In the genomic region with DNA sequence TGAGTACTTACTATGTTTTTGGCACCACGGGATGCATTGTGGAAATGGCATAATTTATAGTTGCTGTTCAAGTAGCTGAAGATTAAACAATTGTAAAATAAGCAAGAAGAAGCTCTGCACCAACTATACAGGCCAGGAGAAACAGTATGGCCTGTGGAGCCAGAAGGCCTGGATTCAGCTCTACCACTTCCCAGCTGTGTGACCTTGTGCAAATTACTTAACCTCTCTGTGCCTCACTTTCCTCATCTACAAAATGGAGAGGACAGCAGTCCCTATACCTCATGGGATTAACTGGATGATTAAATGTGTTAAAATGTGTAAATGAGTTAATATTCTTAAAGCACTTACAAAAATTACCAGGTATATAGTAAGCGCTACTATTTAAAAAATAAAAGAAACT, we compare ENCODE assay signal across 3 cellular contexts.
TF ChIP-seq lines count a peak whose summit lies in the region.

No MANE protein-coding gene starts in this region.

TF ChIP-seq in A549, 52 proteins besides CTCF, POLR2A, EP300 and RAD21:
- no peak for TF ChIP-seq MAFK (IDR thresholded peaks at IDR 0.05; ENCODE audit: partially characterized antibody)
- TF ChIP-seq ZFP36 (IDR thresholded peaks at IDR 0.05; ENCODE audit: borderline replicate concordance, partially characterized antibody), result peak; percentile 19

TF ChIP-seq in K562, 482 proteins besides CTCF, POLR2A, EP300 and RAD21:
- TF ChIP-seq PTBP1 (IDR thresholded peaks at IDR 0.05; ENCODE audit: low read depth, low read length) (0 out of 2 replicates have a peak, but pooled peaks have one; percentile 53), ZFP36 (IDR thresholded peaks at IDR 0.05; ENCODE audit: low read depth, low read length, partially characterized antibody) (peak; percentile 88), CHD4 (IDR thresholded peaks at IDR 0.05; ENCODE audit: insufficient read depth, insufficient replicate concordance, low read depth, low read length, poor library complexity, severe bottlenecking) (peak; percentile 67), KDM1A (IDR thresholded peaks at IDR 0.05) (peak; percentile 64 to 80), HDAC2 (IDR thresholded peaks at IDR 0.05) (peak; percentile 69; the same call in 1 of the 2 replicates), RBM25 (IDR thresholded peaks at IDR 0.05; ENCODE audit: low read depth, low read length, severe bottlenecking) (peak; percentile 99), ADNP (tag; IDR thresholded peaks at IDR 0.05) (peak; percentile 69; the same call in 1 of the 2 replicates), BCOR (IDR thresholded peaks at IDR 0.05) (peak; percentile 94), ZNF717 (CRISPR knock-in tag; IDR thresholded peaks at IDR 0.05) (no peak), RCOR1 (IDR thresholded peaks at IDR 0.05; ENCODE audit: borderline replicate concordance in 1 of 2, low read depth in 2 of 2, low read length in 2 of 2) (0 out of 4 replicates have a peak, but pooled peaks of 1 of the 2 experiments have one; percentile 22), SMARCA5 (IDR thresholded peaks at IDR 0.05) (peak; percentile 82; the same call in 1 of the 2 replicates)
- TF ChIP-seq, protein P1, sequence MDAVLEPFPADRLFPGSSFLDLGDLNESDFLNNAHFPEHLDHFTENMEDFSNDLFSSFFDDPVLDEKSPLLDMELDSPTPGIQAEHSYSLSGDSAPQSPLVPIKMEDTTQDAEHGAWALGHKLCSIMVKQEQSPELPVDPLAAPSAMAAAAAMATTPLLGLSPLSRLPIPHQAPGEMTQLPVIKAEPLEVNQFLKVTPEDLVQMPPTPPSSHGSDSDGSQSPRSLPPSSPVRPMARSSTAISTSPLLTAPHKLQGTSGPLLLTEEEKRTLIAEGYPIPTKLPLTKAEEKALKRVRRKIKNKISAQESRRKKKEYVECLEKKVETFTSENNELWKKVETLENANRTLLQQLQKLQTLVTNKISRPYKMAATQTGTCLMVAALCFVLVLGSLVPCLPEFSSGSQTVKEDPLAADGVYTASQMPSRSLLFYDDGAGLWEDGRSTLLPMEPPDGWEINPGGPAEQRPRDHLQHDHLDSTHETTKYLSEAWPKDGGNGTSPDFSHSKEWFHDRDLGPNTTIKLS (IDR thresholded peaks at IDR 0.05; ENCODE audit: borderline replicate concordance, low read depth), result no peak
- TF ChIP-seq, protein P2, sequence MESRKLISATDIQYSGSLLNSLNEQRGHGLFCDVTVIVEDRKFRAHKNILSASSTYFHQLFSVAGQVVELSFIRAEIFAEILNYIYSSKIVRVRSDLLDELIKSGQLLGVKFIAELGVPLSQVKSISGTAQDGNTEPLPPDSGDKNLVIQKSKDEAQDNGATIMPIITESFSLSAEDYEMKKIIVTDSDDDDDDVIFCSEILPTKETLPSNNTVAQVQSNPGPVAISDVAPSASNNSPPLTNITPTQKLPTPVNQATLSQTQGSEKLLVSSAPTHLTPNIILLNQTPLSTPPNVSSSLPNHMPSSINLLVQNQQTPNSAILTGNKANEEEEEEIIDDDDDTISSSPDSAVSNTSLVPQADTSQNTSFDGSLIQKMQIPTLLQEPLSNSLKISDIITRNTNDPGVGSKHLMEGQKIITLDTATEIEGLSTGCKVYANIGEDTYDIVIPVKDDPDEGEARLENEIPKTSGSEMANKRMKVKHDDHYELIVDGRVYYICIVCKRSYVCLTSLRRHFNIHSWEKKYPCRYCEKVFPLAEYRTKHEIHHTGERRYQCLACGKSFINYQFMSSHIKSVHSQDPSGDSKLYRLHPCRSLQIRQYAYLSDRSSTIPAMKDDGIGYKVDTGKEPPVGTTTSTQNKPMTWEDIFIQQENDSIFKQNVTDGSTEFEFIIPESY (CRISPR knock-in tag; IDR thresholded peaks at IDR 0.05), result peak; percentile 26; the same call in 1 of the 2 replicates
- TF ChIP-seq, protein P3, sequence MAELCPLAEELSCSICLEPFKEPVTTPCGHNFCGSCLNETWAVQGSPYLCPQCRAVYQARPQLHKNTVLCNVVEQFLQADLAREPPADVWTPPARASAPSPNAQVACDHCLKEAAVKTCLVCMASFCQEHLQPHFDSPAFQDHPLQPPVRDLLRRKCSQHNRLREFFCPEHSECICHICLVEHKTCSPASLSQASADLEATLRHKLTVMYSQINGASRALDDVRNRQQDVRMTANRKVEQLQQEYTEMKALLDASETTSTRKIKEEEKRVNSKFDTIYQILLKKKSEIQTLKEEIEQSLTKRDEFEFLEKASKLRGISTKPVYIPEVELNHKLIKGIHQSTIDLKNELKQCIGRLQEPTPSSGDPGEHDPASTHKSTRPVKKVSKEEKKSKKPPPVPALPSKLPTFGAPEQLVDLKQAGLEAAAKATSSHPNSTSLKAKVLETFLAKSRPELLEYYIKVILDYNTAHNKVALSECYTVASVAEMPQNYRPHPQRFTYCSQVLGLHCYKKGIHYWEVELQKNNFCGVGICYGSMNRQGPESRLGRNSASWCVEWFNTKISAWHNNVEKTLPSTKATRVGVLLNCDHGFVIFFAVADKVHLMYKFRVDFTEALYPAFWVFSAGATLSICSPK (IDR thresholded peaks at IDR 0.05; ENCODE audit: borderline replicate concordance), result no peak

TF ChIP-seq in liver, 16 proteins besides CTCF, POLR2A, EP300 and RAD21:
- no peak for TF ChIP-seq YY1 (IDR thresholded peaks at IDR 0.05)
- no peak for TF ChIP-seq TAF1 (conservative IDR thresholded peaks at IDR 0.05)
- TF ChIP-seq RXRA (IDR thresholded peaks at IDR 0.05), result no peak
- TF ChIP-seq GABPA (IDR thresholded peaks at IDR 0.05 in 1 of 2, conservative IDR thresholded peaks at IDR 0.05 in 1 of 2), result no peak
- TF ChIP-seq JUND (IDR thresholded peaks at IDR 0.05), result no peak
- no peak for TF ChIP-seq HNF4A (conservative IDR thresholded peaks at IDR 0.05)
- TF ChIP-seq, protein P2 (IDR thresholded peaks at IDR 0.05), result no peak
- TF ChIP-seq NR2F2 (IDR thresholded peaks at IDR 0.05), result no peak
- TF ChIP-seq FOXA1 (IDR thresholded peaks at IDR 0.05), result no peak
- TF ChIP-seq FOXA2 (IDR thresholded peaks at IDR 0.05), result no peak
- TF ChIP-seq, protein P4, sequence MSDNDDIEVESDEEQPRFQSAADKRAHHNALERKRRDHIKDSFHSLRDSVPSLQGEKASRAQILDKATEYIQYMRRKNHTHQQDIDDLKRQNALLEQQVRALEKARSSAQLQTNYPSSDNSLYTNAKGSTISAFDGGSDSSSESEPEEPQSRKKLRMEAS (IDR thresholded peaks at IDR 0.05), result no peak
